Comparison of ENCODE assay signal across 12 cellular contexts in the genomic region with DNA sequence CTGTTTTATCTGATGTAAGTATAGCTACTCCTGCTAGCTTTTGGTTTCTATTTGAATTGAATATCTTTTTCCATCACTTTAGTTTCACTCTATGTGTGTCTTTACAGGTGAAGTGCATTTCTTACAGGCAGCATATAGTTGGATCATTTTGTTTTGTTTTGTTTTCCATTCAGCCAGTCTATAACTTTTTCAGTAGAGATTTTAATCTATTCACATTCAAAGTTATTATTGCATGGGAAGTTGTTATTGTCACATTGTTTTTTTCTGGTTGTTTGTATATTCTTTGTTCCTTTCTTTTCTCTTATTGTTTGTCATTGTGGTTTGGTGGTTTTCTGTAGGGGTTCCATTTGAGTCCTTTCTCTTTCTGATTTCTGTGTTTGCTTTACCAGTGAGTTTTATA.
DNase-seq lines count a peak whose midpoint lies in the region; ATAC-seq lines count a peak whose summit lies in the region.
"Had no signal": no experiment of that assay in that cellular context is flagged by ENCODE, and none has a peak within 500 bp of the region (broad histone marks: within the 10 kb centered on the region; RNA-seq: fewer than 3 reads in every experiment).

No MANE protein-coding gene starts in this region.

- no peaks in the 10 kb centered on the region for H3K9me2 ChIP-seq in Karpas-422 (replicated peaks; ENCODE audit: insufficient read depth, low read length)

- peaks cover 9% of the 10 kb centered on the region for H3K4me1 Mint-ChIP-seq in T-helper 2 cell treated with Interferon-gamma antibody and Interleukin-4, amounts not matched to agents 5 μg/mL and 100 μg/mL, for 36 hours (ENCODE audit: low read depth)

- H3K27ac Mint-ChIP-seq in T-helper 2 cell treated with Interferon-gamma antibody and Interleukin-4, amounts not matched to agents 5 μg/mL and 100 μg/mL, for 36 hours: peak overlapping the region; percentile 78

- no peak overlapping the region for H3K4me2 ChIP-seq in Karpas-422 (ENCODE audit: low read depth, low read length, poor library complexity, severe bottlenecking)

- H3K9me3 Mint-ChIP-seq in T-helper 2 cell treated with Interferon-gamma antibody and Interleukin-4, amounts not matched to agents 5 μg/mL and 100 μg/mL, for 36 hours: no peaks in the 10 kb centered on the region

- no peaks in the 10 kb centered on the region for H3K9me3 ChIP-seq in Karpas-422 (ENCODE audit: low read length)

- no peak for DNase-seq in T-helper 2 cell treated with Interferon-gamma antibody and Interleukin-4, amounts not matched to agents 5 μg/mL and 100 μg/mL, for 36 hours (ENCODE audit: low spot score)
- no peak for DNase-seq in SW480 (ENCODE audit: low spot score)
- no peak for DNase-seq in Karpas-422
- DNase-seq in activated effector memory CD4-positive, alpha-beta T cell treated with Interleukin-2 at 50 U/mL for 16 hours: no peak
- DNase-seq: activated CD4-positive, alpha-beta T cell treated with anti-CD3 and anti-CD28 coated beads, Interleukin-2, amount 50 U/mL, for 1 hour; COR-L47; kidney glomerular epithelial cell; naive thymus-derived CD4-positive, alpha-beta T cell had no signal

- no peak overlapping the region for H3K27ac ChIP-seq in Karpas-422 (ENCODE audit: low read length)
- H3K27ac ChIP-seq: coronary artery had no signal

- no peaks in the 10 kb centered on the region for H3K27me3 ChIP-seq in Karpas-422 (ENCODE audit: low read length)

- no peaks in the 10 kb centered on the region for H3K36me3 Mint-ChIP-seq in T-helper 2 cell treated with Interferon-gamma antibody and Interleukin-4, amounts not matched to agents 5 μg/mL and 100 μg/mL, for 36 hours (ENCODE audit: low read depth)
- H3K36me3 Mint-ChIP-seq: naive thymus-derived CD4-positive, alpha-beta T cell had no signal

- no peaks in the 10 kb centered on the region for H3K36me3 ChIP-seq in Karpas-422 (ENCODE audit: insufficient read depth, low read length)

- H4K20me1 ChIP-seq in Karpas-422 (ENCODE audit: insufficient read depth, low read depth, low read length): no peaks in the 10 kb centered on the region

- no peak overlapping the region for H3K9ac ChIP-seq in Karpas-422 (ENCODE audit: low read length)

- H3K79me2 ChIP-seq in Karpas-422 (ENCODE audit: low read length): no peaks in the 10 kb centered on the region

- peaks cover 12% of the 10 kb centered on the region for H3K27me3 Mint-ChIP-seq in T-helper 2 cell treated with Interferon-gamma antibody and Interleukin-4, amounts not matched to agents 5 μg/mL and 100 μg/mL, for 36 hours (ENCODE audit: low read depth)
- H3K27me3 Mint-ChIP-seq: naive thymus-derived CD4-positive, alpha-beta T cell had no signal

- H3K4me3 ChIP-seq in Karpas-422 (ENCODE audit: low read length): no peak overlapping the region
- H3K4me3 ChIP-seq: coronary artery had no signal

- H2AFZ ChIP-seq in Karpas-422 (ENCODE audit: low read length): no peak overlapping the region

- H3K4me3 Mint-ChIP-seq in T-helper 2 cell treated with Interferon-gamma antibody and Interleukin-4, amounts not matched to agents 5 μg/mL and 100 μg/mL, for 36 hours: peak overlapping the region; percentile 55

- ATAC-seq in GM19023 (IDR thresholded peaks at IDR 0.05; ENCODE audit: unreplicated experiment) (peak; percentile 82), GM21528 (IDR thresholded peaks at IDR 0.05; ENCODE audit: low FRiP score, unreplicated experiment) (peak; percentile 93), HG03066 (IDR thresholded peaks at IDR 0.05; ENCODE audit: low read depth, unreplicated experiment) (peak; percentile 87)
- ATAC-seq: naive thymus-derived CD4-positive, alpha-beta T cell had no signal

- H3K4me1 ChIP-seq in Karpas-422 (ENCODE audit: low read length): no peaks in the 10 kb centered on the region
